In the genomic region with DNA sequence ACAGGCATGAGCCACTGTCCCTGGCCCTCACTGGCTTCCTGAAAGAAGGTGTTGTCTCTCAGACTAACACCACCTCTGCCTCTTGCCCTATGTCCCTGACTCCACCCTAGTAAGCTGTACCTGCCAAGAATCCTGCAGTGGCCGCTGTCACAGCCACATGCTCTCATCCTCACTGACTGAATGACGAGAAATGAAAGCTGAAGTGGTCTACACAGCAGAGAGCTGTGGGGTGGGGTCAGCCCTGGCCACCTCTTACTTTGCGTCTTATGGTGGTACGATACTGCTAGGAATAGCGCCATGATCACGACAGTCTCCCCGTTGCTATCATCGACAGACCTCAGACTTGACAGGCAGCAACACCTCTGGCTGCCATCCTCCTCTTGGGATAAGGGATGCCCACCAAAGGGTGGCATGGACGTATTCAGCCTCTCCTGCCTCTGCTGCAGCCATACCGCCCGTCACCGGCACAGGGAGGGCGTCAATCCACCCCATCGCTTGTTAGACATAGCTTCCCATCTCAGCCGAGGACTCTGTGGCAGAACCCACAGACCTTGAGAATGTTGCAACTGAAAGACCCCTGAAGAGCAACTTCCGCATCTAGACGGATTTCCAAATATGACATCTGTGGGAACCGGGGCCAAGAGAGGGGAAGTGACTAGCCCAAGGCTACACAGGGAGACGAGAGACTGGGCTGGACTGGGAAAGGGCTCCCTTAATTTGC, we compare ENCODE assay signal across 10 cellular contexts. TPM values are rescaled to one million over a fixed set of nuclear protein-coding genes. Genes with fewer than 3 reads are reported as not detected.
DNase-seq lines count a peak whose midpoint lies in the region; ATAC-seq lines count a peak whose summit lies in the region.
"Had no signal": no experiment of that assay in that cellular context is flagged by ENCODE, and none has a peak within 500 bp of the region (broad histone marks: within the 10 kb centered on the region; RNA-seq: fewer than 3 reads in every experiment).

No MANE protein-coding gene starts in this region.

- CTCF ChIA-PET in CD4-positive, alpha-beta memory T cell (lab: Charles Lee; ENCODE audit: partially characterized antibody), result interaction anchor here (1.1 to 8.8 kb wide), 13 partner anchors 9 to 222 kb away, joined by 3 to 179 read pairs (median 60); a partner anchor contains a TSS

- H3K27me3 ChIP-seq in CD4-positive, alpha-beta memory T cell (ENCODE audit: insufficient read depth, low read length), result no peaks in the 10 kb centered on the region

- H3K4me3 ChIP-seq in CD4-positive, alpha-beta memory T cell (ENCODE audit: low read length in 2 of 2), result peak overlapping the region; percentile 78 to 93

- DNase-seq in CD4-positive, alpha-beta memory T cell, result peak in 1 of 5 donors; percentile 37
- peak; percentile 77 for DNase-seq in NOMO-1 treated with dmso at 0.1 percent for 144 hours (lab: John Stamatoyannopoulos, UW; ENCODE audit: unreplicated experiment)
- peak in 2 of 10 donors; percentile 32 to 34 for DNase-seq in naive thymus-derived CD8-positive, alpha-beta T cell
- DNase-seq in HK-2 (ENCODE audit: unreplicated experiment), result no peak
- DNase-seq in T1000 (lab: John Stamatoyannopoulos, UW), result no peak
- DNase-seq: NCI-H2171 treated with DMSO at 0.1 percent for 48 hours had no signal

- peak overlapping the region; percentile 92 to 99 (median 94) for H3K27ac Mint-ChIP-seq in CD4-positive, alpha-beta memory T cell
- peak overlapping the region; percentile 85 for H3K27ac Mint-ChIP-seq in activated naive CD8-positive, alpha-beta T cell
- H3K27ac Mint-ChIP-seq in naive thymus-derived CD8-positive, alpha-beta T cell, result peak overlapping the region; percentile 30 to 97 (median 88)

- no peaks in the 10 kb centered on the region for H3K36me3 ChIP-seq in CD4-positive, alpha-beta memory T cell (ENCODE audit: insufficient read depth, low read length)

- H3K9me3 Mint-ChIP-seq in CD4-positive, alpha-beta memory T cell, result peaks cover 0 to 5% (median 0%) of the 10 kb centered on the region in 8 donors
- H3K9me3 Mint-ChIP-seq in activated naive CD8-positive, alpha-beta T cell (ENCODE audit: low read depth), result no peaks in the 10 kb centered on the region
- no peaks in the 10 kb centered on the region for H3K9me3 Mint-ChIP-seq in naive thymus-derived CD8-positive, alpha-beta T cell

- H3K4me3 Mint-ChIP-seq in CD4-positive, alpha-beta memory T cell, result peak overlapping the region; percentile 91 to 99 (median 98)
- peak overlapping the region; percentile 86 for H3K4me3 Mint-ChIP-seq in activated naive CD8-positive, alpha-beta T cell
- peak overlapping the region; percentile 81 to 98 (median 92) for H3K4me3 Mint-ChIP-seq in naive thymus-derived CD8-positive, alpha-beta T cell

- no peaks in the 10 kb centered on the region for H3K9me3 ChIP-seq in CD4-positive, alpha-beta memory T cell (ENCODE audit: control insufficient read depth in 1 of 2, low read length in 2 of 2)

- peaks cover 20 to 25% of the 10 kb centered on the region in 2 donors for H3K36me3 Mint-ChIP-seq in CD4-positive, alpha-beta memory T cell
- peaks cover 5% of the 10 kb centered on the region for H3K36me3 Mint-ChIP-seq in activated naive CD8-positive, alpha-beta T cell
- H3K36me3 Mint-ChIP-seq in naive thymus-derived CD8-positive, alpha-beta T cell, result no peaks in the 10 kb centered on the region

- peaks cover 39 to 88% (median 61%) of the 10 kb centered on the region in 4 donors for H3K4me1 Mint-ChIP-seq in CD4-positive, alpha-beta memory T cell
- H3K4me1 Mint-ChIP-seq in activated naive CD8-positive, alpha-beta T cell (ENCODE audit: low read depth), result peaks cover 55% of the 10 kb centered on the region
- H3K4me1 Mint-ChIP-seq in naive thymus-derived CD8-positive, alpha-beta T cell, result peaks cover 36 to 87% (median 81%) of the 10 kb centered on the region in 4 donors

- peak overlapping the region; percentile 58 for H3K27ac ChIP-seq in CD4-positive, alpha-beta memory T cell (ENCODE audit: low read depth, low read length)

- peak; percentile 30 to 42 for ATAC-seq in naive thymus-derived CD8-positive, alpha-beta T cell
- no peak for ATAC-seq in GM21526 (IDR thresholded peaks at IDR 0.05; ENCODE audit: low FRiP score, unreplicated experiment)
- ATAC-seq in HG03139 (IDR thresholded peaks at IDR 0.05; ENCODE audit: unreplicated experiment), result no peak

- no peaks in the 10 kb centered on the region for H3K27me3 Mint-ChIP-seq in CD4-positive, alpha-beta memory T cell
- no peaks in the 10 kb centered on the region for H3K27me3 Mint-ChIP-seq in activated naive CD8-positive, alpha-beta T cell
- H3K27me3 Mint-ChIP-seq in naive thymus-derived CD8-positive, alpha-beta T cell, result no peaks in the 10 kb centered on the region

- peaks cover 78% of the 10 kb centered on the region for H3K4me1 ChIP-seq in CD4-positive, alpha-beta memory T cell (ENCODE audit: insufficient read depth, low read length)

- intact Hi-C loops in CD4-positive, alpha-beta memory T cell (cut with micrococcal nuclease), result loop anchor here (2.0 kb wide), 1 partner anchor 62 kb away; a partner anchor contains a TSS

- POLR2A ChIA-PET in CD4-positive, alpha-beta memory T cell (lab: Charles Lee; ENCODE audit: partially characterized antibody), result interaction anchor here (0.5 to 18.1 kb wide), 19 partner anchors 9 to 223 kb away, joined by 3 to 461 read pairs (median 5); a partner anchor contains a TSS
- POLR2A ChIA-PET in naive thymus-derived CD8-positive, alpha-beta T cell (lab: Charles Lee), result interaction anchor here (0.5 to 19.3 kb wide), 13 partner anchors 8 to 186 kb away, joined by 3 to 802 read pairs (median 4); a partner anchor contains a TSS

RNA-seq across cellular contexts. Expression of a gene that starts 0.8 kb away (rescaled TPM):
- total RNA-seq in CD4-positive, alpha-beta memory T cell, result 100 to 1,000 TPM; 329 to 359 TPM
- 100 to 1,000 TPM in 1 of 2 donors, 10 to 100 TPM in 1; 35.9 to 112 TPM for polyA plus RNA-seq in CD4-positive, alpha-beta memory T cell
- total RNA-seq in naive thymus-derived CD8-positive, alpha-beta T cell, result 10 to 100 TPM; 64.4 to 65.0 TPM
- polyA plus RNA-seq in naive thymus-derived CD8-positive, alpha-beta T cell, result 10 to 100 TPM in 1 of 3 donors, 1 to 10 TPM in 2; 4.4 to 30.1 (median 5.6) TPM

RNA-seq across cellular contexts. Expression of a gene that starts 34.1 kb away (rescaled TPM):
- 10 to 100 TPM; 66.0 to 67.2 TPM for total RNA-seq in CD4-positive, alpha-beta memory T cell
- 1 to 10 TPM in 1 of 2 donors, under 1 TPM in 1; 0.59 to 2.2 TPM for polyA plus RNA-seq in CD4-positive, alpha-beta memory T cell
- 100 to 1,000 TPM; 190 to 196 TPM for total RNA-seq in naive thymus-derived CD8-positive, alpha-beta T cell
- 1 to 10 TPM; 1.2 to 3.4 (median 2.0) TPM for polyA plus RNA-seq in naive thymus-derived CD8-positive, alpha-beta T cell

RNA-seq across cellular contexts. Expression of a gene that starts 54.0 kb away (rescaled TPM):
- not detected for total RNA-seq in CD4-positive, alpha-beta memory T cell
- polyA plus RNA-seq in CD4-positive, alpha-beta memory T cell, result not detected
- not detected for total RNA-seq in naive thymus-derived CD8-positive, alpha-beta T cell
- not detected for polyA plus RNA-seq in naive thymus-derived CD8-positive, alpha-beta T cell
- total RNA-seq: fibroblast of villous mesenchyme had no signal

Comparison
In these comparisons a context has a peak if more than half of its experiments do, and no peak if none do; other contexts are left out.
1. ATAC-seq: peak in naive thymus-derived CD8-positive, alpha-beta T cell (2 of 2); none in GM21526 (single experiment) and HG03139 (single experiment).
2. RNA of a gene that starts 0.8 kb away (total RNA-seq): 329 to 359 TPM in CD4-positive, alpha-beta memory T cell; 64.4 to 65.0 TPM in naive thymus-derived CD8-positive, alpha-beta T cell; every median in the first group is over 4 times any median in the second.
3. Peak in every context shown above with its lines, with median percentiles within 50 percentile points of each other: H3K27ac Mint-ChIP-seq and H3K4me3 Mint-ChIP-seq.